10 cellular contexts compared by ENCODE assay signal in the genomic region with DNA sequence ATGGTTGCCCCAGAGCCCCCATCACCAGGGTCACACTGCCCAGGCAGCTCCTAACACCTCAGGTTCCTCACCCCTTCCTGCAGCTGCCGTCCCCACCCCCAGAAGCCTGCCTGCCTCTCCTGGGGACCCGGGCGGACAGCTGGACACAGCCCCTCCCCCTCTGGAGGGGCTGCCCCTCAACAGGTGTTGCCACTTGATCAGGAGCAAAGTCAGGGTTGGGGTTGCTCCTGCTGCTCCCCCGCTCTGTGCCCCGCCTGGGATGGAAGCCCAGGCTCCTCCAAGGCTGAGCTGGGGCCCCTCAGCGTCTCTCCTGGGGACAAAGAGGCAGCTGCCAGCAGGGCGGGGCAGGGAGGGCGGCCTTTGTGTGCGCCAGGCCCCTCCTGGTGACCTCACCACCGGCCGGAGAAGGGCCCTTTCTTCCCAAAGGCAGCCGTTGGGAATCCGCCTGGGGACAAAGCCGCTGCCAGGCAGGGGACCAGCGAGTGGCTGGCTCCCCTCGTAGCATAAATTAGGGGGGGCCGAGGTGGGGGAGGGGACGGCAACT. TPM values are rescaled to one million over a fixed set of nuclear protein-coding genes. Genes with fewer than 3 reads are reported as not detected.
DNase-seq lines count a peak whose midpoint lies in the region; ATAC-seq, FAIRE-seq and TF ChIP-seq lines count a peak whose summit lies in the region.
"Had no signal": no experiment of that assay in that cellular context is flagged by ENCODE, and none has a peak within 500 bp of the region (broad histone marks: within the 10 kb centered on the region; RNA-seq: fewer than 3 reads in every experiment).

No MANE protein-coding gene starts in this region.

- H3K27ac Mint-ChIP-seq in astrocyte (ENCODE audit: unreplicated experiment), result no peak overlapping the region

- no peak for TF ChIP-seq CTCF in astrocyte (IDR thresholded peaks at IDR 0.05; ENCODE audit: insufficient read depth, low read depth, low read length)
- no peak for TF ChIP-seq CTCF in left lung (IDR thresholded peaks at IDR 0.05)
- no peak for TF ChIP-seq CTCF in tibial artery (IDR thresholded peaks at IDR 0.05)

- H3K36me3 ChIP-seq in astrocyte (ENCODE audit: insufficient read depth, low read length) (no peaks in the 10 kb centered on the region), left lung (no peaks in the 10 kb centered on the region), tibial artery (no peaks in the 10 kb centered on the region)

- H3K27me3 ChIP-seq in astrocyte (ENCODE audit: insufficient read depth, low read length) (no peaks in the 10 kb centered on the region), left lung (peaks cover 0 to 46% of the 10 kb centered on the region in 2 donors), tibial artery (no peaks in the 10 kb centered on the region)

- H3K4me1 ChIP-seq in astrocyte (ENCODE audit: insufficient read depth, low read length) (peaks cover 28% of the 10 kb centered on the region), left lung (peaks cover 26 to 43% of the 10 kb centered on the region in 2 donors), tibial artery (peaks cover 0 to 84% (median 74%) of the 10 kb centered on the region in 4 donors)

- peak overlapping the region; percentile 32 for H2AFZ ChIP-seq in astrocyte (ENCODE audit: low read depth, low read length)

- H3K9me3 Mint-ChIP-seq in astrocyte (ENCODE audit: unreplicated experiment), result no peaks in the 10 kb centered on the region

- H3K4me3 ChIP-seq in astrocyte (ENCODE audit: insufficient read depth, low read depth, low read length), result no peak overlapping the region
- H3K4me3 ChIP-seq in left lung, result no peak overlapping the region
- no peak overlapping the region for H3K4me3 ChIP-seq in tibial artery

- FAIRE-seq in astrocyte (lab: Jason Lieb, UNC), result no peak

- H3K4me1 Mint-ChIP-seq in astrocyte (ENCODE audit: low read depth, unreplicated experiment), result peaks cover 7% of the 10 kb centered on the region

- ATAC-seq in left lung, result peak; percentile 54
- ATAC-seq in HG03196 (IDR thresholded peaks at IDR 0.05; ENCODE audit: unreplicated experiment), result no peak

- peak overlapping the region; percentile 22 for H3K4me2 ChIP-seq in astrocyte (ENCODE audit: low read length)

- peaks cover 13% of the 10 kb centered on the region for H4K20me1 ChIP-seq in astrocyte (ENCODE audit: insufficient read depth, low read length)

- H3K27ac ChIP-seq in astrocyte (ENCODE audit: low read depth, low read length) (no peak overlapping the region), left lung (peak overlapping the region; percentile 39 to 83), tibial artery (peak overlapping the region; percentile 83 to 86)
- H3K27ac ChIP-seq: 22Rv1 had no signal

- intact Hi-C loops in left lung (cut with DNase I) (no loop called here), tibial artery (cut with DNase I; ENCODE audit: low total_unique reads) (loop anchor here (10.0 kb wide), 1 partner anchor 48 kb away; no protein-coding TSS in a partner anchor)

- no peaks in the 10 kb centered on the region for H3K27me3 Mint-ChIP-seq in astrocyte (ENCODE audit: low read depth, unreplicated experiment)

- DNase-seq in DMS153 (lab: John Stamatoyannopoulos, UW) (peak; percentile 48), DMS153 treated with DMSO at 0.1 percent for 48 hours (lab: John Stamatoyannopoulos, UW; ENCODE audit: unreplicated experiment) (no peak), astrocyte (ENCODE audit: low read depth) (no peak), left lung (peak in 1 of 2 donors; percentile 83), tibial artery (peak in 1 of 2 donors; percentile 91), NCI-H1105 treated with DMSO at 0.1 percent for 48 hours (lab: John Stamatoyannopoulos, UW) (no peak), T-helper 2 cell (no peak)
- DNase-seq: activated CD4-positive, alpha-beta T cell treated with anti-CD3 and anti-CD28 coated beads, Interleukin-2, amount 50 U/mL, for 1 hour had no signal

- no peak overlapping the region for H3K4me3 Mint-ChIP-seq in astrocyte (ENCODE audit: unreplicated experiment)

- H3K9me3 ChIP-seq in astrocyte (ENCODE audit: insufficient read depth, low read depth, low read length) (no peaks in the 10 kb centered on the region), left lung (no peaks in the 10 kb centered on the region), tibial artery (no peaks in the 10 kb centered on the region)

- no peaks in the 10 kb centered on the region for H3K79me2 ChIP-seq in astrocyte (ENCODE audit: insufficient read depth, low read length)

- no peak overlapping the region for H3K9ac ChIP-seq in astrocyte (ENCODE audit: low read length)

- H3K36me3 Mint-ChIP-seq in astrocyte (ENCODE audit: low read depth, unreplicated experiment), result no peaks in the 10 kb centered on the region

RNA-seq across cellular contexts. Expression of a gene that starts 13.6 kb away (rescaled TPM):
- total RNA-seq in astrocyte, result 11.9 and 12.4 TPM in 2 replicates
- total RNA-seq in left lung, result 10 to 100 TPM in 1 of 2 donors, 1 to 10 TPM in 1; 8.6 to 12.6 TPM

RNA-seq across cellular contexts. Expression of a gene that starts 19.8 kb away (rescaled TPM):
- total RNA-seq in astrocyte, result 32.3 and 35.2 TPM in 2 replicates
- total RNA-seq in left lung, result 10 to 100 TPM; 22.7 to 26.3 TPM

RNA-seq across cellular contexts. Expression of a gene that starts 20.0 kb away (rescaled TPM):
- total RNA-seq in astrocyte, result 174 and 178 TPM in 2 replicates
- 100 to 1,000 TPM; 129 to 272 TPM for total RNA-seq in left lung

RNA-seq across cellular contexts. Expression of a gene that starts 20.1 kb away (rescaled TPM):
- total RNA-seq in astrocyte, result 56.2 TPM in 2 replicates
- total RNA-seq in left lung, result 10 to 100 TPM; 35.1 to 35.6 TPM
